1 cellular context compared by ENCODE assay signal in the genomic region with DNA sequence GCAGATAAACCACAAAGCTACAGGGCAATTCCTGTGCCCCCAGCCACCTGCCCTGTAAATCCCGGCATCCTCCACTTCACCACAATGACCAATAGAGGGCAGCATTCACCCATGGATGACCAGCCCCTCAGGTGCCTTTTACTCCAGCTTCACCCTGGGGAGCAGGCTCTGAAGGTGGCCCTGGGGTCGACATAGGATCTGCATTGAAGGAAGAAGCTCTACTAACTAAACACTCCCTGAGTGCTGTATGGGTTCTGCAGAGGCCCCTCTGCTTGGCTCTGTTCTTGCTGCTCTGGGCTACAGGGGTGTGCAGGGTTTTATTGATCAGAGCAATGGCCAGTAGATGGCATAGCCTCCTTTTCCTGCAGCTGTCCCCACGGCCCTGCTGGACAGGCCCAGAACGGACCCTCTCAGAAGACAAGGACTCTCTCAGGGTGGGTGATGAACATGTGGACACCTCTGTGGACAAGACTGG.
A peak's percentile ranks its signal among the peaks of the same experiment; 100 is the strongest.
TF ChIP-seq lines count a peak whose summit lies in the region.

No MANE protein-coding gene starts in this region.

TF ChIP-seq in HepG2, 621 proteins besides CTCF, POLR2A, EP300 and RAD21 (continued from another document and continues in another):
- TF ChIP-seq, protein P1, sequence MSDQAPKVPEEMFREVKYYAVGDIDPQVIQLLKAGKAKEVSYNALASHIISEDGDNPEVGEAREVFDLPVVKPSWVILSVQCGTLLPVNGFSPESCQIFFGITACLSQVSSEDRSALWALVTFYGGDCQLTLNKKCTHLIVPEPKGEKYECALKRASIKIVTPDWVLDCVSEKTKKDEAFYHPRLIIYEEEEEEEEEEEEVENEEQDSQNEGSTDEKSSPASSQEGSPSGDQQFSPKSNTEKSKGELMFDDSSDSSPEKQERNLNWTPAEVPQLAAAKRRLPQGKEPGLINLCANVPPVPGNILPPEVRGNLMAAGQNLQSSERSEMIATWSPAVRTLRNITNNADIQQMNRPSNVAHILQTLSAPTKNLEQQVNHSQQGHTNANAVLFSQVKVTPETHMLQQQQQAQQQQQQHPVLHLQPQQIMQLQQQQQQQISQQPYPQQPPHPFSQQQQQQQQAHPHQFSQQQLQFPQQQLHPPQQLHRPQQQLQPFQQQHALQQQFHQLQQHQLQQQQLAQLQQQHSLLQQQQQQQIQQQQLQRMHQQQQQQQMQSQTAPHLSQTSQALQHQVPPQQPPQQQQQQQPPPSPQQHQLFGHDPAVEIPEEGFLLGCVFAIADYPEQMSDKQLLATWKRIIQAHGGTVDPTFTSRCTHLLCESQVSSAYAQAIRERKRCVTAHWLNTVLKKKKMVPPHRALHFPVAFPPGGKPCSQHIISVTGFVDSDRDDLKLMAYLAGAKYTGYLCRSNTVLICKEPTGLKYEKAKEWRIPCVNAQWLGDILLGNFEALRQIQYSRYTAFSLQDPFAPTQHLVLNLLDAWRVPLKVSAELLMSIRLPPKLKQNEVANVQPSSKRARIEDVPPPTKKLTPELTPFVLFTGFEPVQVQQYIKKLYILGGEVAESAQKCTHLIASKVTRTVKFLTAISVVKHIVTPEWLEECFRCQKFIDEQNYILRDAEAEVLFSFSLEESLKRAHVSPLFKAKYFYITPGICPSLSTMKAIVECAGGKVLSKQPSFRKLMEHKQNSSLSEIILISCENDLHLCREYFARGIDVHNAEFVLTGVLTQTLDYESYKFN (CRISPR knock-in tag; conservative IDR thresholded peaks at IDR 0.05) = 0 out of 2 replicates have a peak, but pooled peaks have one; percentile 22
- TF ChIP-seq BCL6 (CRISPR knock-in tag; IDR thresholded peaks at IDR 0.05) = 0 out of 2 replicates have a peak, but pooled peaks have one; percentile 30
- TF ChIP-seq ZMYM2 (CRISPR knock-in tag; IDR thresholded peaks at IDR 0.05) = no peak
- no peak for TF ChIP-seq TCF7 (IDR thresholded peaks at IDR 0.05; ENCODE audit: low read depth)
- no peak for TF ChIP-seq RFX1 (IDR thresholded peaks at IDR 0.05)
- TF ChIP-seq ZNF7 (CRISPR knock-in tag; IDR thresholded peaks at IDR 0.05) = no peak
- no peak for TF ChIP-seq SKI (IDR thresholded peaks at IDR 0.05; ENCODE audit: partially characterized antibody)
- TF ChIP-seq PHF5A (CRISPR knock-in tag; IDR thresholded peaks at IDR 0.05; ENCODE audit: low read depth, unreplicated experiment) = no peak
- 0 out of 2 replicates have a peak, but pooled peaks have one; percentile 9 for TF ChIP-seq STAT5B (CRISPR knock-in tag; IDR thresholded peaks at IDR 0.05)
- TF ChIP-seq NCOA5 (CRISPR knock-in tag; IDR thresholded peaks at IDR 0.05) = no peak
- TF ChIP-seq YEATS4 (CRISPR knock-in tag; IDR thresholded peaks at IDR 0.05; ENCODE audit: borderline replicate concordance) = no peak
- TF ChIP-seq, protein P2, sequence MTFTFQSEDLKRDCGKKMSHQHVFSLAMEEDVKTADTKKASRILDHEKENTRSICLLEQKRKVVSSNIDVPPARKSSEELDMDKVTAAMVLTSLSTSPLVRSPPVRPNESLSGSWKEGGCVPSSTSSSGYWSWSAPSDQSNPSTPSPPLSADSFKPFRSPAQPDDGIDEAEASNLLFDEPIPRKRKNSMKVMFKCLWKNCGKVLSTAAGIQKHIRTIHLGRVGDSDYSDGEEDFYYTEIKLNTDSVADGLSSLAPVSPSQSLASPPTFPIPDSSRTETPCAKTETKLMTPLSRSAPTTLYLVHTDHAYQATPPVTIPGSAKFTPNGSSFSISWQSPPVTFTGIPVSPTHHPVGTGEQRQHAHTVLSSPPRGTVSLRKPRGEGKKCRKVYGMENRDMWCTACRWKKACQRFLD (CRISPR knock-in tag; IDR thresholded peaks at IDR 0.05; ENCODE audit: borderline replicate concordance) = no peak
- peak; percentile 45 for TF ChIP-seq TEAD3 (CRISPR knock-in tag; optimal IDR thresholded peaks at IDR 0.05; ENCODE audit: borderline replicate concordance)
- TF ChIP-seq SOX5 (CRISPR knock-in tag; IDR thresholded peaks at IDR 0.05; ENCODE audit: borderline replicate concordance) = no peak
- TF ChIP-seq, protein P3, sequence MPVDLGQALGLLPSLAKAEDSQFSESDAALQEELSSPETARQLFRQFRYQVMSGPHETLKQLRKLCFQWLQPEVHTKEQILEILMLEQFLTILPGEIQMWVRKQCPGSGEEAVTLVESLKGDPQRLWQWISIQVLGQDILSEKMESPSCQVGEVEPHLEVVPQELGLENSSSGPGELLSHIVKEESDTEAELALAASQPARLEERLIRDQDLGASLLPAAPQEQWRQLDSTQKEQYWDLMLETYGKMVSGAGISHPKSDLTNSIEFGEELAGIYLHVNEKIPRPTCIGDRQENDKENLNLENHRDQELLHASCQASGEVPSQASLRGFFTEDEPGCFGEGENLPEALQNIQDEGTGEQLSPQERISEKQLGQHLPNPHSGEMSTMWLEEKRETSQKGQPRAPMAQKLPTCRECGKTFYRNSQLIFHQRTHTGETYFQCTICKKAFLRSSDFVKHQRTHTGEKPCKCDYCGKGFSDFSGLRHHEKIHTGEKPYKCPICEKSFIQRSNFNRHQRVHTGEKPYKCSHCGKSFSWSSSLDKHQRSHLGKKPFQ (CRISPR knock-in tag; IDR thresholded peaks at IDR 0.05; ENCODE audit: insufficient replicate concordance) = no peak
- peak; percentile 41; the same call in 1 of the 2 replicates for TF ChIP-seq MIER3 (CRISPR knock-in tag; IDR thresholded peaks at IDR 0.05; ENCODE audit: borderline replicate concordance)
- TF ChIP-seq, protein P4, sequence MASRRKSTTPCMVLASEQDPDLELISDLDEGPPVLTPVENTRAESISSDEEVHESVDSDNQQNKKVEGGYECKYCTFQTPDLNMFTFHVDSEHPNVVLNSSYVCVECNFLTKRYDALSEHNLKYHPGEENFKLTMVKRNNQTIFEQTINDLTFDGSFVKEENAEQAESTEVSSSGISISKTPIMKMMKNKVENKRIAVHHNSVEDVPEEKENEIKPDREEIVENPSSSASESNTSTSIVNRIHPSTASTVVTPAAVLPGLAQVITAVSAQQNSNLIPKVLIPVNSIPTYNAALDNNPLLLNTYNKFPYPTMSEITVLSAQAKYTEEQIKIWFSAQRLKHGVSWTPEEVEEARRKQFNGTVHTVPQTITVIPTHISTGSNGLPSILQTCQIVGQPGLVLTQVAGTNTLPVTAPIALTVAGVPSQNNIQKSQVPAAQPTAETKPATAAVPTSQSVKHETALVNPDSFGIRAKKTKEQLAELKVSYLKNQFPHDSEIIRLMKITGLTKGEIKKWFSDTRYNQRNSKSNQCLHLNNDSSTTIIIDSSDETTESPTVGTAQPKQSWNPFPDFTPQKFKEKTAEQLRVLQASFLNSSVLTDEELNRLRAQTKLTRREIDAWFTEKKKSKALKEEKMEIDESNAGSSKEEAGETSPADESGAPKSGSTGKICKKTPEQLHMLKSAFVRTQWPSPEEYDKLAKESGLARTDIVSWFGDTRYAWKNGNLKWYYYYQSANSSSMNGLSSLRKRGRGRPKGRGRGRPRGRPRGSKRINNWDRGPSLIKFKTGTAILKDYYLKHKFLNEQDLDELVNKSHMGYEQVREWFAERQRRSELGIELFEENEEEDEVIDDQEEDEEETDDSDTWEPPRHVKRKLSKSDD (CRISPR knock-in tag; IDR thresholded peaks at IDR 0.05; ENCODE audit: low read depth) = no peak
- no peak for TF ChIP-seq ZNF570 (CRISPR knock-in tag; IDR thresholded peaks at IDR 0.05; ENCODE audit: borderline replicate concordance)
- TF ChIP-seq ZNF382 (CRISPR knock-in tag; IDR thresholded peaks at IDR 0.05; ENCODE audit: borderline replicate concordance) = no peak
- TF ChIP-seq, protein P5, sequence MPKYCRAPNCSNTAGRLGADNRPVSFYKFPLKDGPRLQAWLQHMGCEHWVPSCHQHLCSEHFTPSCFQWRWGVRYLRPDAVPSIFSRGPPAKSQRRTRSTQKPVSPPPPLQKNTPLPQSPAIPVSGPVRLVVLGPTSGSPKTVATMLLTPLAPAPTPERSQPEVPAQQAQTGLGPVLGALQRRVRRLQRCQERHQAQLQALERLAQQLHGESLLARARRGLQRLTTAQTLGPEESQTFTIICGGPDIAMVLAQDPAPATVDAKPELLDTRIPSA (CRISPR knock-in tag; IDR thresholded peaks at IDR 0.05; ENCODE audit: borderline replicate concordance) = no peak
- no peak for TF ChIP-seq FOXP1 (IDR thresholded peaks at IDR 0.05)
- TF ChIP-seq FOXP1 (CRISPR knock-in tag; IDR thresholded peaks at IDR 0.05) = no peak
- no peak for TF ChIP-seq CBX1 (IDR thresholded peaks at IDR 0.05; ENCODE audit: low read depth)
- TF ChIP-seq ESRRA (CRISPR knock-in tag; IDR thresholded peaks at IDR 0.05; ENCODE audit: low read depth) = no peak
- no peak for TF ChIP-seq PCBP1 (IDR thresholded peaks at IDR 0.05; ENCODE audit: borderline replicate concordance, low read depth, low read length)
- TF ChIP-seq MAZ (IDR thresholded peaks at IDR 0.05; ENCODE audit: borderline replicate concordance, low read depth, low read length) = no peak
- no peak; the same call in 1 of the 2 replicates for TF ChIP-seq MAZ (CRISPR knock-in tag; IDR thresholded peaks at IDR 0.05; ENCODE audit: low read depth)
- no peak for TF ChIP-seq MTF2 (CRISPR knock-in tag; IDR thresholded peaks at IDR 0.05; ENCODE audit: borderline replicate concordance)
- TF ChIP-seq SRSF9 (IDR thresholded peaks at IDR 0.05; ENCODE audit: borderline replicate concordance, insufficient read depth, low read depth, low read length, poor library complexity, severe bottlenecking) = no peak
- TF ChIP-seq NFE2L2 (IDR thresholded peaks at IDR 0.05; ENCODE audit: low read length) = no peak; the same call in 1 of the 2 replicates
- no peak for TF ChIP-seq SETDB1 (CRISPR knock-in tag; IDR thresholded peaks at IDR 0.05; ENCODE audit: borderline replicate concordance)
- TF ChIP-seq ZBTB42 (CRISPR knock-in tag; IDR thresholded peaks at IDR 0.05) = no peak
- TF ChIP-seq, protein P6, sequence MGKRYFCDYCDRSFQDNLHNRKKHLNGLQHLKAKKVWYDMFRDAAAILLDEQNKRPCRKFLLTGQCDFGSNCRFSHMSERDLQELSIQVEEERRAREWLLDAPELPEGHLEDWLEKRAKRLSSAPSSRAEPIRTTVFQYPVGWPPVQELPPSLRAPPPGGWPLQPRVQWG (CRISPR knock-in tag; IDR thresholded peaks at IDR 0.05; ENCODE audit: borderline replicate concordance, low read depth) = no peak
- peak; percentile 80 for TF ChIP-seq ONECUT2 (CRISPR knock-in tag; IDR thresholded peaks at IDR 0.05)
- no peak for TF ChIP-seq ZNF451 (CRISPR knock-in tag; IDR thresholded peaks at IDR 0.05)
- no peak for TF ChIP-seq MEIS2 (CRISPR knock-in tag; IDR thresholded peaks at IDR 0.05)
- no peak for TF ChIP-seq ZBTB20 (CRISPR knock-in tag; IDR thresholded peaks at IDR 0.05; ENCODE audit: borderline replicate concordance, low read depth)
- no peak for TF ChIP-seq ZNF678 (CRISPR knock-in tag; IDR thresholded peaks at IDR 0.05)
- no peak for TF ChIP-seq ZNF264 (CRISPR knock-in tag; IDR thresholded peaks at IDR 0.05)
- TF ChIP-seq DNMT1 (CRISPR knock-in tag; IDR thresholded peaks at IDR 0.05) = no peak
- TF ChIP-seq ZNF563 (CRISPR knock-in tag; IDR thresholded peaks at IDR 0.05) = no peak
- no peak for TF ChIP-seq RBM22 (optimal IDR thresholded peaks at IDR 0.05; ENCODE audit: low read length)
- TF ChIP-seq ZNF816 (CRISPR knock-in tag; IDR thresholded peaks at IDR 0.05; ENCODE audit: borderline replicate concordance) = no peak
- TF ChIP-seq NCOR1 (IDR thresholded peaks at IDR 0.05; ENCODE audit: borderline replicate concordance, low read length) = no peak
- no peak for TF ChIP-seq SP2 (CRISPR knock-in tag; IDR thresholded peaks at IDR 0.05)
- TF ChIP-seq, protein P7, sequence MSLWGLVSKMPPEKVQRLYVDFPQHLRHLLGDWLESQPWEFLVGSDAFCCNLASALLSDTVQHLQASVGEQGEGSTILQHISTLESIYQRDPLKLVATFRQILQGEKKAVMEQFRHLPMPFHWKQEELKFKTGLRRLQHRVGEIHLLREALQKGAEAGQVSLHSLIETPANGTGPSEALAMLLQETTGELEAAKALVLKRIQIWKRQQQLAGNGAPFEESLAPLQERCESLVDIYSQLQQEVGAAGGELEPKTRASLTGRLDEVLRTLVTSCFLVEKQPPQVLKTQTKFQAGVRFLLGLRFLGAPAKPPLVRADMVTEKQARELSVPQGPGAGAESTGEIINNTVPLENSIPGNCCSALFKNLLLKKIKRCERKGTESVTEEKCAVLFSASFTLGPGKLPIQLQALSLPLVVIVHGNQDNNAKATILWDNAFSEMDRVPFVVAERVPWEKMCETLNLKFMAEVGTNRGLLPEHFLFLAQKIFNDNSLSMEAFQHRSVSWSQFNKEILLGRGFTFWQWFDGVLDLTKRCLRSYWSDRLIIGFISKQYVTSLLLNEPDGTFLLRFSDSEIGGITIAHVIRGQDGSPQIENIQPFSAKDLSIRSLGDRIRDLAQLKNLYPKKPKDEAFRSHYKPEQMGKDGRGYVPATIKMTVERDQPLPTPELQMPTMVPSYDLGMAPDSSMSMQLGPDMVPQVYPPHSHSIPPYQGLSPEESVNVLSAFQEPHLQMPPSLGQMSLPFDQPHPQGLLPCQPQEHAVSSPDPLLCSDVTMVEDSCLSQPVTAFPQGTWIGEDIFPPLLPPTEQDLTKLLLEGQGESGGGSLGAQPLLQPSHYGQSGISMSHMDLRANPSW (CRISPR knock-in tag; IDR thresholded peaks at IDR 0.05; ENCODE audit: borderline replicate concordance) = no peak
- TF ChIP-seq ZNF256 (CRISPR knock-in tag; conservative IDR thresholded peaks at IDR 0.05) = no peak
- TF ChIP-seq SMARCC2 (IDR thresholded peaks at IDR 0.05) = no peak
- TF ChIP-seq KLF6 (CRISPR knock-in tag; IDR thresholded peaks at IDR 0.05) = no peak
- no peak for TF ChIP-seq ZNF557 (CRISPR knock-in tag; IDR thresholded peaks at IDR 0.05)
- no peak for TF ChIP-seq TCF12 (IDR thresholded peaks at IDR 0.05)
- TF ChIP-seq TCF12 (CRISPR knock-in tag; IDR thresholded peaks at IDR 0.05) = no peak
- TF ChIP-seq TGIF2 (CRISPR knock-in tag; IDR thresholded peaks at IDR 0.05) = no peak
- no peak for TF ChIP-seq SIX1 (CRISPR knock-in tag; IDR thresholded peaks at IDR 0.05; ENCODE audit: borderline replicate concordance)
- TF ChIP-seq ZNF775 (CRISPR knock-in tag; IDR thresholded peaks at IDR 0.05; ENCODE audit: borderline replicate concordance) = no peak
- TF ChIP-seq, protein P8, sequence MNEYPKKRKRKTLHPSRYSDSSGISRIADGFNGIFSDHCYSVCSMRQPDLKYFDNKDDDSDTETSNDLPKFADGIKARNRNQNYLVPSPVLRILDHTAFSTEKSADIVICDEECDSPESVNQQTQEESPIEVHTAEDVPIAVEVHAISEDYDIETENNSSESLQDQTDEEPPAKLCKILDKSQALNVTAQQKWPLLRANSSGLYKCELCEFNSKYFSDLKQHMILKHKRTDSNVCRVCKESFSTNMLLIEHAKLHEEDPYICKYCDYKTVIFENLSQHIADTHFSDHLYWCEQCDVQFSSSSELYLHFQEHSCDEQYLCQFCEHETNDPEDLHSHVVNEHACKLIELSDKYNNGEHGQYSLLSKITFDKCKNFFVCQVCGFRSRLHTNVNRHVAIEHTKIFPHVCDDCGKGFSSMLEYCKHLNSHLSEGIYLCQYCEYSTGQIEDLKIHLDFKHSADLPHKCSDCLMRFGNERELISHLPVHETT (CRISPR knock-in tag; conservative IDR thresholded peaks at IDR 0.05) = no peak
- TF ChIP-seq NFIB (CRISPR knock-in tag; IDR thresholded peaks at IDR 0.05; ENCODE audit: borderline replicate concordance) = no peak
- peak; percentile 43; the same call in 1 of the 2 replicates for TF ChIP-seq ELF3 (CRISPR knock-in tag; IDR thresholded peaks at IDR 0.05)
- no peak for TF ChIP-seq MIER2 (CRISPR knock-in tag; IDR thresholded peaks at IDR 0.05)
- TF ChIP-seq AGO2 (optimal IDR thresholded peaks at IDR 0.05; ENCODE audit: low read depth, low read length) = no peak
